Comparison of ENCODE assay signal across 25 cellular contexts in the genomic region with DNA sequence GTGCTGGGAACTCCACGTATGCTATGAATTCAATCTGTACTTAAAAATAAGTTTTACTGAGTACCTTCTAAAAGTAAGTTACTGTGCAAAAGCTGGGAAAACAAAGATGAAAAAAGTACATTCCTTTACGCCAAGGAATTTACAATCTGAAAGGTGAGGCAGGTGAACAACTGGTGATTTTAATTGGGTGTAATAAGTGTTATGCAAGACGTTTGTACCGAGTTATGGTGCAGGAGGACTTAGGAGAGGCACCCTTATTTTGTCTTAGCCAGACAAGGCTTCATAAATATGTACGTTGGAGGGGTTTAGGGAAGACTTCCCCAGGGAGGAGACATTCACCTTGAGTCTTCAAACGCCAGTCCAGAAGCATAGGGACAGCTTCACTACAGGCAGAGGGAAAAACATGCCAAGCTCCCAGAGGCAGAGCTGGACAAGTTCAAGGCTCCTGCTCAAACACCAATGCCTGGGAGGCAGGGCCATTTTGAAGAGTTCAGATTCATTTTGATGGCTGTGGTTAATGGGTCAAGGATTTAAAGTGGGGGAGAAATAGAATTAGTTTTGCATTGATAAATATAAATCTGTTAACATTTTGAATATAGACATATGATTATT. TPM values are rescaled to one million over a fixed set of nuclear protein-coding genes. Genes with fewer than 3 reads are reported as not detected.
"Had no signal": no experiment of that assay in that cellular context is flagged by ENCODE, and none has a peak within 500 bp of the region (broad histone marks: within the 10 kb centered on the region; RNA-seq: fewer than 3 reads in every experiment).

No MANE protein-coding gene starts in this region.

- H3K36me3 ChIP-seq: colonic mucosa, esophagus squamous epithelium, heart right ventricle, lower lobe of right lung, neutrophil, right atrium auricular region, stomach, thyroid gland, upper lobe of right lung, uterus had no signal

- H3K4me3 ChIP-seq: colonic mucosa, esophagus squamous epithelium, heart right ventricle, lower lobe of right lung, right atrium auricular region, stomach, thyroid gland, upper lobe of right lung, uterus had no signal

- H3K27me3 ChIP-seq: colonic mucosa, esophagus squamous epithelium, neutrophil, right atrium auricular region, stomach, thyroid gland, upper lobe of right lung, uterus had no signal

- H2AFZ ChIP-seq: parathyroid adenoma had no signal

- H3K27ac ChIP-seq: colonic mucosa, esophagus squamous epithelium, heart right ventricle, lower lobe of right lung, neutrophil, parathyroid adenoma, right atrium auricular region, stomach, thyroid gland, upper lobe of right lung, uterus had no signal

- H3K79me2 ChIP-seq: parathyroid adenoma had no signal

- DNase-seq: colonic mucosa; effector memory CD4-positive, alpha-beta T cell; erythroblast; esophagus squamous epithelium; foreskin melanocyte; glutamatergic neuron; heart right ventricle; hypothalamus; immature natural killer cell; islet precursor cell; kidney glomerular epithelial cell; left ventricle myocardium superior; lower lobe of right lung; naive B cell; stimulated activated CD4-positive, alpha-beta T cell treated with anti-CD3 and anti-CD28 coated beads, Interleukin-2, amount 100 ng/mL, for 24 hours; stimulated activated CD4-positive, alpha-beta T cell treated with anti-CD3 and anti-CD28 coated beads, Interleukin-4, amount 100 ng/mL, for 24 hours; stimulated activated naive CD4-positive, alpha-beta T cell treated with Interleukin-2 at 50 U/mL for 16 hours; stomach; thyroid gland; upper lobe of right lung; uterus had no signal

- H3K4me1 ChIP-seq: colonic mucosa, lower lobe of right lung, parathyroid adenoma, right atrium auricular region, thyroid gland, upper lobe of right lung, uterus had no signal

- H3K9me3 ChIP-seq: colonic mucosa, neutrophil, thyroid gland, uterus had no signal

RNA-seq across cellular contexts. Expression of gene EDN1, which starts 13.7 kb away (rescaled TPM):
- total RNA-seq: neural crest cell had no signal
- polyA plus RNA-seq: immature natural killer cell had no signal
